Comparison of ENCODE assay signal across 8 cellular contexts in genomic region chr5:53478411-53479044, GRCh38. TPM values are rescaled to one million over a fixed set of nuclear protein-coding genes. Genes with fewer than 3 reads are reported as not detected.
DNase-seq lines count a peak whose midpoint lies in the region; ATAC-seq lines count a peak whose summit lies in the region.

No MANE protein-coding gene starts in this region.

- H3K4me3 ChIP-seq in adipocyte (ENCODE audit: low read length) (peak overlapping the region; percentile 88), rectal smooth muscle tissue (ENCODE audit: low read length) (peak overlapping the region; percentile 43)

- no peak overlapping the region for H3K27ac ChIP-seq in rectal smooth muscle tissue (ENCODE audit: low read depth, low read length)

- H3K4me1 ChIP-seq in adipocyte (ENCODE audit: control insufficient read depth, insufficient read depth, low read length) (peaks cover 20% of the 10 kb centered on the region), rectal smooth muscle tissue (ENCODE audit: control insufficient read depth, insufficient read depth, low read length) (no peaks in the 10 kb centered on the region)

- peak; percentile 43 for ATAC-seq in HG02610 (IDR thresholded peaks at IDR 0.05; ENCODE audit: unreplicated experiment)
- peak; percentile 58 for ATAC-seq in left ventricle myocardium superior
- ATAC-seq in HG02763 (IDR thresholded peaks at IDR 0.05; ENCODE audit: unreplicated experiment): no peak

- intact Hi-C loops in left ventricle myocardium superior (cut with micrococcal nuclease): no loop called here

- H3K27me3 ChIP-seq in adipocyte (replicated peaks; ENCODE audit: control insufficient read depth, insufficient read depth, low read length): no peaks in the 10 kb centered on the region
- H3K27me3 ChIP-seq in rectal smooth muscle tissue (ENCODE audit: control insufficient read depth, insufficient read depth, low read length): no peaks in the 10 kb centered on the region

- H3K9me3 ChIP-seq in adipocyte (ENCODE audit: control insufficient read depth, low read length): no peaks in the 10 kb centered on the region

- DNase-seq in DMS53 (lab: John Stamatoyannopoulos, UW): peak; percentile 86
- peak; percentile 31 to 53 for DNase-seq in NCI-H526 (lab: John Stamatoyannopoulos, UW)
- DNase-seq in adipocyte (ENCODE audit: low read depth): peak; percentile 74
- DNase-seq in left ventricle myocardium superior: peak; percentile 42
- no peak for DNase-seq in activated gamma-delta T cell (lab: John Stamatoyannopoulos, UW)

- peak overlapping the region; percentile 65 for H3K9ac ChIP-seq in adipocyte (ENCODE audit: low read length)
- no peak overlapping the region for H3K9ac ChIP-seq in rectal smooth muscle tissue (ENCODE audit: low read length)

- H3K36me3 ChIP-seq in adipocyte (ENCODE audit: control insufficient read depth, insufficient read depth, low read length, severe bottlenecking) (peaks cover 3% of the 10 kb centered on the region), rectal smooth muscle tissue (ENCODE audit: control insufficient read depth, insufficient read depth, low read length) (no peaks in the 10 kb centered on the region)

RNA-seq across cellular contexts. Expression of gene FST, which starts 1.9 kb away (rescaled TPM):
- total RNA-seq in left ventricle myocardium superior: 3.2 TPM
